1 cellular context compared by ENCODE assay signal in the genomic region with DNA sequence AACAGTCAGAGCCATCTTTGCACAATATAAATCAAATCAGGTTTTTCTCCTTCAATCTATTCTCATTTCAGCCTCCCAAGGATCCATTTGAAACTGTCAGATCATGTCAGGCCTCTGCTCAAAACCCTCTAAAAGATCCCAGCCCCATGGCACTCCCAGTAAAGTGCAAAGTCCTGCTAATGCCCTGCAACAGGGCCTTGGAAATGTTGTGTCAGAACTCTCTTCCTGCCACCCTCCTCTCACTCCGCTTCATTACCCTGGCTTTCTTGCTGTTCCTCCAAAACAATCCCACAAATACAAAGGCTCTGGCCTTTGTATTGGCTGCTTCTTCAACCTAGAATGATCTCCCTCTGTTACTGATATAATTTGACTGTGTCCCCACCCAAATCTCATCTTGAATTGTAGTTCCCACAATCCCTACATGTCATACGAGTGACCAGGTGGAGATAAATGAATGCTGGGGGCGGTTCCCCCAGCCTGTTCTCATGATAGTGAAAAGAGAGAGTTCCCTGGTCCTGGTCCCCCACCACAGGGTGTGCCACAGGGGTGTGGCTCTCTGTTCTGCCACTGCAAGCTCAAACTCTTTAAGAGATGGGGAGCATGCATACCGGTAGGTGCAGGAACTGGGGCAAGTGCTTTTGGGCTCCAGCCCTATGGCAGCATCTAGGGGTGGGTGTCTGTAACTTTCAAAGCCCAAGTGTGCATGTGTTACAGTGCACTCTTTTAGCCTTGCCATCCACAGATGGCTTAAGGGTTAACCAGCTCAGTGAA.
TF ChIP-seq lines count a peak whose summit lies in the region.

No MANE protein-coding gene starts in this region.

TF ChIP-seq in HEK293T, 16 proteins besides CTCF, POLR2A, EP300 and RAD21:
- TF ChIP-seq SUZ12 (IDR thresholded peaks at IDR 0.05): no peak
- TF ChIP-seq BHLHE40 (IDR thresholded peaks at IDR 0.05; ENCODE audit: borderline replicate concordance): no peak
- TF ChIP-seq ZNF384 (IDR thresholded peaks at IDR 0.05): no peak
- no peak for TF ChIP-seq ARNT (IDR thresholded peaks at IDR 0.05)
- no peak for TF ChIP-seq SP1 (IDR thresholded peaks at IDR 0.05)
